8 cellular contexts compared by ENCODE assay signal in the genomic region with DNA sequence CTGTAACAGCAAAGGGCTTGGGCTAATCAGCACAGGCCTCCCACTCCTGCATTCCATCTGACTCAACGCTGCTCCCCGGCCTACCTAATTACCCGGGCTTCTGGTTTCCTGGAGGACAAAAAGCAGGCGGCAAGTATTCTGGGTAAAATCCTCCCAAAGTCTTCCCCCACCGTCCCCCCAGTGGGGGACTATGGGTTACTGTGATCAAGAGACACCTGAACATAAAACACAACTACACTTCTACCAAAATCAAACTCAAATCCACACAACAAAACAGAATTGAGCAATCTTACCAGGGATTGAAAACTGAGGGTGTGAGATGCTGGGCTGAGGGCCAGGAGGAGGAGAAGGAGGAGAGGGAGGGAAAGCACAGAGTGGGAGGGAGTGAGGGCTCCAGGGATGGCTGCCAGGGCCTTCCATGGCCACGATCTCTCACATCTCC. TPM values are rescaled to one million over a fixed set of nuclear protein-coding genes. Genes with fewer than 3 reads are reported as not detected.
DNase-seq lines count a peak whose midpoint lies in the region; ATAC-seq and TF ChIP-seq lines count a peak whose summit lies in the region.

No MANE protein-coding gene starts in this region.

- intact Hi-C loops in lower leg skin (cut with DNase I; ENCODE audit: low total_unique reads), result no loop called here
- intact Hi-C loops in thyroid gland (cut with DNase I), result no loop called here

- no peak for TF ChIP-seq POLR2A in lower leg skin (IDR thresholded peaks at IDR 0.05)
- no peak for TF ChIP-seq POLR2A in thyroid gland (IDR thresholded peaks at IDR 0.05)

- peak; percentile 71 for DNase-seq in MG63
- DNase-seq in choroid plexus epithelial cell (ENCODE audit: low read depth), result peak; percentile 93
- peak; percentile 79 to 95 for DNase-seq in lower leg skin (ENCODE audit: low spot score in 2 of 2)
- DNase-seq in thyroid gland, result peak; percentile 60 to 61
- no peak for DNase-seq in stimulated activated naive B cell treated with anti-CD40 and anti-IgM and Interleukin-4, amounts not matched to agents 10 μg/mL and 1 μg/mL and 100 μg/mL, for 72 hours
- DNase-seq in HAP-1 (ENCODE audit: low spot score in 2 of 2), result no peak
- no peak for DNase-seq in activated T-cell treated with anti-CD3 and anti-CD28 coated beads, Interleukin-2, amount 50 U/mL, for 48 hours

- H3K36me3 ChIP-seq in MG63 (peaks cover 16% of the 10 kb centered on the region), thyroid gland (peaks cover 48 to 55% of the 10 kb centered on the region in 2 donors), HAP-1 (replicated peaks) (peaks cover 63% of the 10 kb centered on the region)

- TF ChIP-seq CTCF in choroid plexus epithelial cell (conservative IDR thresholded peaks at IDR 0.05; ENCODE audit: low read depth, low read length) (no peak), lower leg skin (IDR thresholded peaks at IDR 0.05) (no peak), thyroid gland (IDR thresholded peaks at IDR 0.05) (no peak)

- H3K4me3 ChIP-seq in MG63 (no peak overlapping the region), choroid plexus epithelial cell (ENCODE audit: low read depth, low read length) (peak overlapping the region; percentile 53), lower leg skin (ENCODE audit: low read depth, poor library complexity, severe bottlenecking) (peak overlapping the region; percentile 29), thyroid gland (replicated peaks in 1 of 3) (peak overlapping the region in 1 of 3 donors; percentile 5), HAP-1 (no peak overlapping the region)

- no peak overlapping the region for H3K27ac Mint-ChIP-seq in stimulated activated naive B cell treated with anti-CD40 and anti-IgM and Interleukin-4, amounts not matched to agents 10 μg/mL and 1 μg/mL and 100 μg/mL, for 72 hours

- H3K4me1 ChIP-seq in thyroid gland (no peaks in the 10 kb centered on the region), HAP-1 (no peaks in the 10 kb centered on the region)

- peaks cover 8 to 9% of the 10 kb centered on the region in 2 donors for H3K4me1 Mint-ChIP-seq in stimulated activated naive B cell treated with anti-CD40 and anti-IgM and Interleukin-4, amounts not matched to agents 10 μg/mL and 1 μg/mL and 100 μg/mL, for 72 hours

- no peaks in the 10 kb centered on the region for H3K27me3 Mint-ChIP-seq in stimulated activated naive B cell treated with anti-CD40 and anti-IgM and Interleukin-4, amounts not matched to agents 10 μg/mL and 1 μg/mL and 100 μg/mL, for 72 hours

- in situ Hi-C loops in HAP-1 (cut with MboI; ENCODE audit: low sequenced_read_pairs), result no loop called here

- H3K9me3 Mint-ChIP-seq in stimulated activated naive B cell treated with anti-CD40 and anti-IgM and Interleukin-4, amounts not matched to agents 10 μg/mL and 1 μg/mL and 100 μg/mL, for 72 hours, result no peaks in the 10 kb centered on the region

- peaks cover 22 to 35% of the 10 kb centered on the region in 2 donors for H3K36me3 Mint-ChIP-seq in stimulated activated naive B cell treated with anti-CD40 and anti-IgM and Interleukin-4, amounts not matched to agents 10 μg/mL and 1 μg/mL and 100 μg/mL, for 72 hours

- WGBS in lower leg skin, 2 donors, result 17 to 26% methylated on average over 6 of the region's 6 CpGs
- WGBS in thyroid gland, 2 donors, result 53 to 57% methylated on average over 6 of the region's 6 CpGs

- H3K27me3 ChIP-seq in MG63, result no peaks in the 10 kb centered on the region
- H3K27me3 ChIP-seq in thyroid gland, result no peaks in the 10 kb centered on the region
- H3K27me3 ChIP-seq in HAP-1 (ENCODE audit: low read depth), result no peaks in the 10 kb centered on the region; the same call in 1 of the 2 replicates

- no peak overlapping the region for H3K4me3 Mint-ChIP-seq in stimulated activated naive B cell treated with anti-CD40 and anti-IgM and Interleukin-4, amounts not matched to agents 10 μg/mL and 1 μg/mL and 100 μg/mL, for 72 hours

- H3K27ac ChIP-seq in thyroid gland, result peak overlapping the region in 2 of 3 donors; percentile 39 to 58

- no peak for ATAC-seq in HG03354 (IDR thresholded peaks at IDR 0.05; ENCODE audit: poor library complexity, severe bottlenecking, unreplicated experiment)
- ATAC-seq in stimulated activated naive B cell treated with anti-CD40 and anti-IgM and Interleukin-4, amounts not matched to agents 10 μg/mL and 1 μg/mL and 100 μg/mL, for 72 hours (replicated peaks), result no peak

- H3K9me3 ChIP-seq in MG63 (no peaks in the 10 kb centered on the region), thyroid gland (no peaks in the 10 kb centered on the region), HAP-1 (no peaks in the 10 kb centered on the region)

RNA-seq across cellular contexts. Expression of a gene that starts 8.9 kb away (rescaled TPM):
- 2.0 and 4.8 TPM in 2 replicates for total RNA-seq in MG63 (2014; rRNA removed; shearing (Covaris generic); ENCODE audit: low replicate concordance)
- total RNA-seq in lower leg skin (10 to 100 TPM; 32.0 to 51.0 (median 41.1) TPM), thyroid gland (10 to 100 TPM; 21.6 to 32.2 (median 31.7) TPM)

RNA-seq across cellular contexts. Expression of a gene that starts 22.4 kb away (rescaled TPM):
- 14.6 and 15.9 TPM in 2 replicates for total RNA-seq in MG63 (2014; rRNA removed; shearing (Covaris generic); ENCODE audit: low replicate concordance)
- total RNA-seq in lower leg skin (100 to 1,000 TPM; 142 to 304 (median 187) TPM), thyroid gland (100 to 1,000 TPM in 2 of 4 donors, 10 to 100 TPM in 2; 64.3 to 145 (median 93.0) TPM)

RNA-seq across cellular contexts. Expression of a gene that starts 31.9 kb away (rescaled TPM):
- 0.05 and 0.16 TPM in 2 replicates for total RNA-seq in MG63 (2014; rRNA removed; shearing (Covaris generic); ENCODE audit: low replicate concordance)
- total RNA-seq in lower leg skin (1 to 10 TPM in 2 of 4 donors, under 1 TPM in 2; 0.59 to 4.7 (median 1.2) TPM), thyroid gland (1 to 10 TPM in 2 of 4 donors, under 1 TPM in 2; 0.54 to 1.7 (median 1.0) TPM)

RNA-seq across cellular contexts. Expression of a gene that starts 59.4 kb away (rescaled TPM):
- 4.4 and 9.7 TPM in 2 replicates for total RNA-seq in MG63 (2014; rRNA removed; shearing (Covaris generic); ENCODE audit: low replicate concordance)
- total RNA-seq in lower leg skin, result 10 to 100 TPM in 3 of 4 donors, 1 to 10 TPM in 1; 9.4 to 36.5 (median 17.9) TPM
- 10 to 100 TPM in 2 of 4 donors, 1 to 10 TPM in 2; 7.5 to 19.1 (median 11.4) TPM for total RNA-seq in thyroid gland

Comparison
In these comparisons a context has a peak if more than half of its experiments do, and no peak if none do; other contexts are left out.
1. DNase-seq: peak in MG63 (single experiment), choroid plexus epithelial cell (single experiment), lower leg skin (2 of 2) and thyroid gland (2 of 2); none in stimulated activated naive B cell treated with anti-CD40 and anti-IgM and Interleukin-4, amounts not matched to agents 10 μg/mL and 1 μg/mL and 100 μg/mL, for 72 hours (single experiment), HAP-1 (0 of 2) and activated T-cell treated with anti-CD3 and anti-CD28 coated beads, Interleukin-2, amount 50 U/mL, for 48 hours (0 of 2).
2. H3K4me3 ChIP-seq: peak in choroid plexus epithelial cell (single experiment) and lower leg skin (single experiment); none in MG63 (single experiment) and HAP-1 (single experiment).